Comparison of ENCODE assay signal across 27 cellular contexts in genomic region chr1:4598561-4598960, GRCh38. TPM values are rescaled to one million over a fixed set of nuclear protein-coding genes. Genes with fewer than 3 reads are reported as not detected.
"Had no signal": no experiment of that assay in that cellular context is flagged by ENCODE, and none has a peak within 500 bp of the region (broad histone marks: within the 10 kb centered on the region; RNA-seq: fewer than 3 reads in every experiment).

No MANE protein-coding gene starts in this region.

- ATAC-seq: foreskin keratinocyte; heart right ventricle; left ventricle myocardium superior; lower lobe of right lung; mucosa of descending colon; natural killer cell treated with Interleukin-12 subunit alpha and Interleukin-12 subunit beta and Interleukin-15 and Interleukin-18, amount 100 ng/mL, for 72 hours; psoas muscle; right cardiac atrium; stimulated activated memory B cell treated with anti-CD40 and anti-IgM and Interleukin-4, amounts not matched to agents 10 μg/mL and 1 μg/mL and 100 μg/mL, for 72 hours; stimulated activated naive CD8-positive, alpha-beta T cell treated with anti-CD3 and anti-CD28 coated beads, Interleukin-15, Interleukin-2, amounts not matched to agents 100 U/mL and 50 U/mL, for 24 hours had no signal

- H3K4me3 Mint-ChIP-seq: endodermal cell; mesothelial cell of epicardium; naive B cell; natural killer cell treated with Interleukin-12 subunit alpha and Interleukin-12 subunit beta and Interleukin-15 and Interleukin-18, amount 100 ng/mL, for 72 hours; neural progenitor cell; stimulated activated memory B cell treated with anti-CD40 and anti-IgM and Interleukin-4, amounts not matched to agents 10 μg/mL and 1 μg/mL and 100 μg/mL, for 72 hours had no signal

- DNase-seq: central memory CD4-positive, alpha-beta T cell; dorsolateral prefrontal cortex; effector CD8-positive, alpha-beta T cell; endodermal cell; foreskin keratinocyte; glutamatergic neuron; heart right ventricle; hippocampal formation; kidney glomerular epithelial cell; left ventricle myocardium superior; lower lobe of right lung; mucosa of descending colon; naive B cell; nucleus accumbens; psoas muscle; right cardiac atrium; spleen; stimulated activated CD4-positive, alpha-beta T cell treated with anti-CD3 and anti-CD28 coated beads, Interleukin-4, amount 100 ng/mL, for 4 hours; stimulated activated naive CD8-positive, alpha-beta T cell treated with anti-CD3 and anti-CD28 coated beads, Interleukin-15, Interleukin-2, amounts not matched to agents 100 U/mL and 50 U/mL, for 24 hours; thyroid gland; trophoblast cell had no signal

- H3K36me3 Mint-ChIP-seq: mesothelial cell of epicardium; naive B cell; natural killer cell treated with Interleukin-12 subunit alpha and Interleukin-12 subunit beta and Interleukin-15 and Interleukin-18, amount 100 ng/mL, for 72 hours; neural progenitor cell; stimulated activated memory B cell treated with anti-CD40 and anti-IgM and Interleukin-4, amounts not matched to agents 10 μg/mL and 1 μg/mL and 100 μg/mL, for 72 hours had no signal

- H3K4me1 Mint-ChIP-seq: mesothelial cell of epicardium; naive B cell; stimulated activated memory B cell treated with anti-CD40 and anti-IgM and Interleukin-4, amounts not matched to agents 10 μg/mL and 1 μg/mL and 100 μg/mL, for 72 hours had no signal

- H3K27ac Mint-ChIP-seq: endodermal cell; mesothelial cell of epicardium; naive B cell; natural killer cell treated with Interleukin-12 subunit alpha and Interleukin-12 subunit beta and Interleukin-15 and Interleukin-18, amount 100 ng/mL, for 72 hours; neural progenitor cell; stimulated activated memory B cell treated with anti-CD40 and anti-IgM and Interleukin-4, amounts not matched to agents 10 μg/mL and 1 μg/mL and 100 μg/mL, for 72 hours had no signal

- H3K9me3 Mint-ChIP-seq: endodermal cell; mesothelial cell of epicardium; natural killer cell treated with Interleukin-12 subunit alpha and Interleukin-12 subunit beta and Interleukin-15 and Interleukin-18, amount 100 ng/mL, for 72 hours; neural progenitor cell; stimulated activated memory B cell treated with anti-CD40 and anti-IgM and Interleukin-4, amounts not matched to agents 10 μg/mL and 1 μg/mL and 100 μg/mL, for 72 hours had no signal

RNA-seq across cellular contexts. Expression of gene AJAP1, which starts 55.8 kb away (rescaled TPM):
- total RNA-seq: endothelial cell of umbilical vein; fibroblast of lung; natural killer cell treated with Interleukin-12 subunit alpha and Interleukin-12 subunit beta and Interleukin-15 and Interleukin-18, amount 100 ng/mL, for 72 hours had no signal
